11 cellular contexts compared by ENCODE assay signal in the genomic region with DNA sequence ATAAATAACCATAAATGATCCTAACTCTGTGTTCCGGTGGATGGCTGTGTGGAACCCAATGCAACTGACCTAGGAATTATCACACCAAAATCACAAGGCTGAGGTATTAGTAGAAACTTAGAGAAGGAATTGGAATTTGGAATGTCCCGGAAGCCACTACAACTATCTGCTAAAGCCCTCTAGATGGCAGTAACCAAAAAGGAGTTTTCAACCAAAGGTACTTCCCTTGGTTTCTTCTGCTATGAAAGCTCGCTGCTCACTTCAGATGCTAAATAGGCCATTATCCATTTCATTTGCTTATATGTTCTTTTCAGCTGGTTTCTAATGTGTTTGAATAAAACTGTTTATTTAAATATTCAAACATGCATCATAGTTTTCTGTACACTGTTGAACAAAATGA.
DNase-seq lines count a peak whose midpoint lies in the region; ATAC-seq, FAIRE-seq and TF ChIP-seq lines count a peak whose summit lies in the region.
"Had no signal": no experiment of that assay in that cellular context is flagged by ENCODE, and none has a peak within 500 bp of the region (broad histone marks: within the 10 kb centered on the region; RNA-seq: fewer than 3 reads in every experiment).

No MANE protein-coding gene starts in this region.

- H3K9me3 ChIP-seq in heart right ventricle (peaks cover 0 to 6% (median 0%) of the 10 kb centered on the region in 11 donors), PC-3 (ENCODE audit: low read length) (no peaks in the 10 kb centered on the region), fibroblast of lung (ENCODE audit: control insufficient read depth, insufficient read depth, low read depth, low read length) (no peaks in the 10 kb centered on the region), upper lobe of right lung (no peaks in the 10 kb centered on the region)

- no peaks in the 10 kb centered on the region for H3K36me3 ChIP-seq in heart right ventricle
- no peaks in the 10 kb centered on the region for H3K36me3 ChIP-seq in PC-3 (ENCODE audit: low read depth, low read length)
- no peaks in the 10 kb centered on the region for H3K36me3 ChIP-seq in fibroblast of lung (ENCODE audit: control insufficient read depth, insufficient read depth, low read length)
- no peaks in the 10 kb centered on the region for H3K36me3 ChIP-seq in upper lobe of right lung

- H3K27ac ChIP-seq in heart right ventricle (no peak overlapping the region), PC-3 (ENCODE audit: low read length) (no peak overlapping the region), fibroblast of lung (ENCODE audit: insufficient read depth, low read length) (no peak overlapping the region), upper lobe of right lung (no peak overlapping the region)

- H3K27me3 ChIP-seq in heart right ventricle (no peaks in the 10 kb centered on the region), PC-3 (ENCODE audit: low read length) (no peaks in the 10 kb centered on the region), fibroblast of lung (ENCODE audit: control insufficient read depth, insufficient read depth, low read length) (no peaks in the 10 kb centered on the region), upper lobe of right lung (no peaks in the 10 kb centered on the region)

- H4K20me1 ChIP-seq in PC-3 (ENCODE audit: low read length), result no peaks in the 10 kb centered on the region
- no peaks in the 10 kb centered on the region for H4K20me1 ChIP-seq in fibroblast of lung (ENCODE audit: control insufficient read depth, extremely low read depth, insufficient read depth, low read length)

- H3K4me1 ChIP-seq in heart right ventricle (no peaks in the 10 kb centered on the region), PC-3 (ENCODE audit: insufficient read depth, low read length) (no peaks in the 10 kb centered on the region), fibroblast of lung (ENCODE audit: control insufficient read depth, extremely low read depth, insufficient read depth, low read length) (no peaks in the 10 kb centered on the region), upper lobe of right lung (no peaks in the 10 kb centered on the region)

- BruUV-seq in PC-3 (replicated peaks; lab: Mats Ljungman, UMichigan), result no TSS peak

- H3K9ac ChIP-seq in PC-3 (ENCODE audit: low read length) (no peak overlapping the region), fibroblast of lung (ENCODE audit: insufficient read depth, low read length) (no peak overlapping the region)

- FAIRE-seq in frontal cortex (lab: Jason Lieb, UNC), result no peak

- WGBS in heart right ventricle, 2 donors, result 25 to 33% methylated on average over 3 of the region's 3 CpGs

- CTCF ChIA-PET in PC-3 (lab: Charles Lee), result interaction anchor here (0.8 kb wide), 1 partner anchor 766 kb away, joined by 3 read pairs; no protein-coding TSS in a partner anchor

- POLR2A ChIA-PET in PC-3 (lab: Charles Lee; ENCODE audit: unreplicated experiment), result no interaction called here

- DNase-seq in heart right ventricle (no peak), Right ventricle myocardium superior (no peak), PC-3 (peak; percentile 42), fibroblast of lung (ENCODE audit: low read depth in 2 of 2) (peak; percentile 6 to 14), upper lobe of right lung (no peak), frontal cortex (ENCODE audit: low spot score in 2 of 2) (no peak), omental fat pad (ENCODE audit: low spot score) (no peak)
- DNase-seq: CD4-positive, CD25-positive, alpha-beta regulatory T cell; stimulated activated naive CD8-positive, alpha-beta T cell treated with anti-CD3 and anti-CD28 coated beads, Interleukin-15, Interleukin-2, amounts not matched to agents 100 U/mL and 50 U/mL, for 24 hours had no signal

- ATAC-seq in heart right ventricle, result no peak
- ATAC-seq in Right ventricle myocardium superior (ENCODE audit: poor library complexity), result no peak
- peak; percentile 77 for ATAC-seq in PC-3
- peak; percentile 32 for ATAC-seq in upper lobe of right lung
- no peak for ATAC-seq in omental fat pad (ENCODE audit: low FRiP score)
- no peak for ATAC-seq in HG03108 (IDR thresholded peaks at IDR 0.05; ENCODE audit: unreplicated experiment)
- ATAC-seq: stimulated activated naive CD8-positive, alpha-beta T cell treated with anti-CD3 and anti-CD28 coated beads, Interleukin-15, Interleukin-2, amounts not matched to agents 100 U/mL and 50 U/mL, for 24 hours had no signal

- H3K4me2 ChIP-seq in PC-3 (ENCODE audit: low read length) (no peak overlapping the region), fibroblast of lung (ENCODE audit: extremely low read depth, insufficient read depth, low read length) (no peak overlapping the region)

- H3F3A ChIP-seq in PC-3 (ENCODE audit: low read length, unreplicated experiment), result no peaks in the 10 kb centered on the region

- no peak overlapping the region for H2AFZ ChIP-seq in PC-3 (ENCODE audit: low read length)
- H2AFZ ChIP-seq in fibroblast of lung (ENCODE audit: low read length), result no peak overlapping the region

- TF ChIP-seq CTCF in heart right ventricle (IDR thresholded peaks at IDR 0.05) (peak in 5 of 9 donors; percentile 9 to 37 (median 14)), PC-3 (conservative IDR thresholded peaks at IDR 0.05; ENCODE audit: low read depth, low read length) (peak; percentile 61), fibroblast of lung (conservative IDR thresholded peaks at IDR 0.05 in 1 of 2, IDR thresholded peaks at IDR 0.05 in 1 of 2; ENCODE audit: low read depth in 1 of 2, low read length in 2 of 2) (peak in 1 of 2 donors; percentile 35), upper lobe of right lung (IDR thresholded peaks at IDR 0.05) (peak; percentile 43), omental fat pad (IDR thresholded peaks at IDR 0.05) (no peak)

- no peaks in the 10 kb centered on the region for H3K9me2 ChIP-seq in PC-3 (replicated peaks; ENCODE audit: low read length)

- H3K79me2 ChIP-seq in PC-3 (ENCODE audit: low read length) (no peaks in the 10 kb centered on the region), fibroblast of lung (ENCODE audit: control insufficient read depth, insufficient read depth, low read length) (no peaks in the 10 kb centered on the region)

- intact Hi-C loops in heart right ventricle (cut with DNase I) (no loop called here), Right ventricle myocardium superior (cut with DNase I) (no loop called here), PC-3 (cut with micrococcal nuclease) (loop anchor here (1.0 kb wide), 2 partner anchors 145 to 400 kb away; no protein-coding TSS in a partner anchor), upper lobe of right lung (cut with DNase I) (no loop called here)

- H3K4me3 ChIP-seq in heart right ventricle, result no peak overlapping the region
- H3K4me3 ChIP-seq in PC-3 (ENCODE audit: low read length), result no peak overlapping the region
- no peak overlapping the region for H3K4me3 ChIP-seq in fibroblast of lung (replicated peaks in 1 of 4; ENCODE audit: control extremely low read depth in 1 of 4, insufficient read depth in 1 of 4, low read depth in 3 of 4, low read length in 4 of 4)
- H3K4me3 ChIP-seq in upper lobe of right lung, result no peak overlapping the region
- H3K4me3 ChIP-seq: lung had no signal

Comparison
In these comparisons a context has a peak if more than half of its experiments do, and no peak if none do; other contexts are left out.
1. ATAC-seq: peak in PC-3 (single experiment) and upper lobe of right lung (single experiment); none in heart right ventricle (0 of 8), Right ventricle myocardium superior (single experiment), omental fat pad (single experiment) and HG03108 (single experiment).
2. DNase-seq: peak in PC-3 (single experiment) and fibroblast of lung (2 of 2); none in heart right ventricle (0 of 2), Right ventricle myocardium superior (single experiment), upper lobe of right lung (single experiment), frontal cortex (0 of 2) and omental fat pad (single experiment).
3. CTCF ChIP-seq: peak in heart right ventricle (5 of 9), PC-3 (single experiment) and upper lobe of right lung (single experiment); none in omental fat pad (0 of 3).